Comparison of ENCODE assay signal across 26 cellular contexts in the genomic region with DNA sequence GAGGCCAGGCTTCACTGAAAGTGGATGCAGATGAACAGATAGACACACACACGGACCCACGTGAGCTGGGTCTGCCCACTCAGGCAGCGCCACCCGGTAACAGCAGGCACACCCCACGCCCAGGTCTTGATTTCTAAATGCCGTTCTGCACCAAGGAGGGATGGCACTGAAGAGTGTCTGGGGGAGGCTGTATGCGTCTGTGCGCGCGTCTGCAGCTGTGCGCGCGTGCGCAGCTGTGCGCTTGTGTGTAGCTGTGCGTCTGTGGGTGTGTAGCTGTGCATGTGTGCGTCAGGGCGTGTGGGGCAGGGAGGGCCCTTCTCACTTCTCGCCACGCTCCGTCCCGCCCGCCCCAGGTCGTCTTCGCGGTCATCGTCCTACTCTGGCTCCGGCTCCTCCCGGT. TPM values are rescaled to one million over a fixed set of nuclear protein-coding genes. Genes with fewer than 3 reads are reported as not detected.
"Had no signal": no experiment of that assay in that cellular context is flagged by ENCODE, and none has a peak within 500 bp of the region (broad histone marks: within the 10 kb centered on the region; RNA-seq: fewer than 3 reads in every experiment).

No MANE protein-coding gene starts in this region.

- H3K27ac Mint-ChIP-seq: brain; memory B cell; nephron progenitor cell; stimulated activated memory B cell treated with anti-CD40 and anti-IgM and Interleukin-4, amounts not matched to agents 10 μg/mL and 1 μg/mL and 100 μg/mL, for 72 hours had no signal

- H3K4me1 Mint-ChIP-seq: brain had no signal

- H3K9me3 ChIP-seq: upper lobe of left lung had no signal

- DNase-seq: activated CD4-positive, alpha-beta T cell treated with anti-CD3 and anti-CD28 coated beads for 1 hour; activated effector memory CD4-positive, alpha-beta T cell treated with Interleukin-2 at 50 U/mL for 16 hours; activated naive CD4-positive, alpha-beta T cell treated with anti-CD3 and anti-CD28 coated beads, Interleukin-2, amount 50 U/mL, for 16 hours; activated T-cell treated with anti-CD3 and anti-CD28 coated beads, Interleukin-2, amount 50 U/mL, for 48 hours; aorta; dermis blood vessel endothelial cell; effector CD8-positive, alpha-beta T cell; foreskin melanocyte; left cardiac atrium; nephron progenitor cell; occipital lobe; small intestine; stimulated activated CD4-positive, alpha-beta T cell treated with anti-CD3 and anti-CD28 coated beads, Interleukin-2, amount 100 ng/mL, for 24 hours; T-cell had no signal

- H3K27ac ChIP-seq: hepatocyte, upper lobe of left lung had no signal

- ATAC-seq: esophagus mucosa; left cardiac atrium; sciatic nerve; stimulated activated memory B cell treated with anti-CD40 and anti-IgM and Interleukin-4, amounts not matched to agents 10 μg/mL and 1 μg/mL and 100 μg/mL, for 72 hours; T-cell had no signal

- H3K9me3 Mint-ChIP-seq: brain; memory B cell; nephron progenitor cell; stimulated activated memory B cell treated with anti-CD40 and anti-IgM and Interleukin-4, amounts not matched to agents 10 μg/mL and 1 μg/mL and 100 μg/mL, for 72 hours; T-cell had no signal

- H3K4me3 Mint-ChIP-seq: brain; memory B cell; nephron progenitor cell; stimulated activated memory B cell treated with anti-CD40 and anti-IgM and Interleukin-4, amounts not matched to agents 10 μg/mL and 1 μg/mL and 100 μg/mL, for 72 hours; T-cell had no signal

- H3K4me3 ChIP-seq: hepatocyte, upper lobe of left lung had no signal

- H3K27me3 Mint-ChIP-seq: brain; memory B cell; stimulated activated memory B cell treated with anti-CD40 and anti-IgM and Interleukin-4, amounts not matched to agents 10 μg/mL and 1 μg/mL and 100 μg/mL, for 72 hours; T-cell had no signal

- H3K27me3 ChIP-seq: hepatocyte, upper lobe of left lung had no signal

RNA-seq across cellular contexts. Expression of gene IL17C, which starts 15.5 kb away (rescaled TPM):
- total RNA-seq: aorta, cardiac septum, dermis blood vessel endothelial cell, endothelial cell of umbilical vein, esophagus mucosa, hepatocyte, left cardiac atrium, liver, occipital lobe, renal cortical epithelial cell, sciatic nerve had no signal
- polyA plus RNA-seq: adipose tissue, aorta, liver had no signal
